Comparison of ENCODE assay signal across 37 cellular contexts in the genomic region with DNA sequence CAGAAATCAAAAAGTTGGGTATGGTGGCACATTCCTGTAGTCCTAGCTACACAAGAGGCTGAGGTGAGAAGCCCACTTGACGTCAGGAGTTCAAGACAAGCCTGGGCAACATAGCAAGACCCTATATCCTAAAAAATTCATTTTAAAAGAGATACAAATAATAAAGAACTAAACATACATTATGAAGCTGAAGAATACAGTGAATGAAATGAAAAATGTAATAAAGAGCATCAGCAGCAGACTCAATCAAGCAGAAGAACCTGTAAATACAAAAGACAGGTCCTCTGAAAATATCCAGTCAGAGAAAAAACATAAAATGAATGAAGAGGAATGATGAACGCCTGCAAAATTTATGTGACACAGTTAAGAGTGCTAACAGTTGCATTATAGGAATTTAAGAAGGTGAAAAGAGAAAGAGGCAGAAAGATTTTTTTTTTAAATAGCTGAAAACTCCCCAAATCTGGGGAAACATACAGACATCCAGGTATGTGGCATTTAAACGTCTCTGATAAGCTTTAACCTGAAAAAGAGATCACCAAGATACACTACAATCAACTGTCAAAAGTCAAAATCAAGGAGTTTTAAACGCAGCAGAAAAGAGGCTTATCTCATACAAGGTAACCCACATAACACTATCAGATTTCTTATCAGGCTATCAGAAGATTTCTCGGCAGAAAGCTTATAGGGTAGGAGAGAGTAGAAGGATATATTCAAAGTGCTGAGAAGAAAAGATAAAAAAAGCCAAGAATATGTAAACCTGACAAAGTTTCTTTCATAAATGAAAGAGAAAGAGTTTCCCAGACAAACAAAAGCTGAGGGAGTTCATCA.
"Had no signal": no experiment of that assay in that cellular context is flagged by ENCODE, and none has a peak within 500 bp of the region (broad histone marks: within the 10 kb centered on the region; RNA-seq: fewer than 3 reads in every experiment).

No MANE protein-coding gene starts in this region.

- H3K27me3 Mint-ChIP-seq: activated B cell treated with CpG ODN at 0.5 μM for 24 hours; activated naive CD4-positive, alpha-beta T cell treated with anti-CD3 and anti-CD28 coated beads, Interleukin-2, amount 10 ng/mL, durations not matched to agents 7 days and 5 days had no signal

- H3K4me3 Mint-ChIP-seq: activated B cell treated with CpG ODN at 0.5 μM for 24 hours; activated CD4-positive, alpha-beta memory T cell treated with anti-CD3 and anti-CD28 coated beads for 36 hours; activated CD4-positive, alpha-beta T cell treated with anti-CD3 and anti-CD28 coated beads, Interleukin-2, amount 10 ng/mL, durations not matched to agents 24 days and 14 days; activated CD8-positive, alpha-beta T cell treated with anti-CD3 and anti-CD28 coated beads for 36 hours; activated naive CD4-positive, alpha-beta T cell treated with anti-CD3 and anti-CD28 coated beads, Interleukin-2, amount 10 ng/mL, durations not matched to agents 7 days and 5 days; activated naive CD4-positive, alpha-beta T cell treated with anti-CD3 and anti-CD28 coated beads, Interleukin-2, amount 50 U/mL, for 24 hours; activated naive CD8-positive, alpha-beta T cell; activated T-cell treated with anti-CD3 and anti-CD28 coated beads, Interleukin-2, amount 50 U/mL, for 4 hours; activated T-cell treated with anti-CD3 and anti-CD28 coated beads, Interleukin-2, amount 50 U/mL, for 72 hours; brain; central memory CD8-positive, alpha-beta T cell; T-helper 1 cell treated with Interleukin-12 subunit alpha and Interleukin-12 subunit beta and Interleukin-4 antibody, amounts not matched to agents 30 μg/mL and 1 μg/mL, for 36 hours; T-helper 2 cell treated with Interferon-gamma antibody and Interleukin-4, amounts not matched to agents 5 μg/mL and 100 μg/mL, for 36 hours had no signal

- H3K4me1 ChIP-seq: adrenal gland had no signal

- H3K27me3 ChIP-seq: adrenal gland, cardiac muscle cell had no signal

- FAIRE-seq: astrocyte, bronchial epithelial cell, TTC549 had no signal

- H3K4me1 Mint-ChIP-seq: activated B cell treated with CpG ODN at 0.5 μM for 24 hours; activated naive CD4-positive, alpha-beta T cell treated with anti-CD3 and anti-CD28 coated beads, Interleukin-2, amount 10 ng/mL, durations not matched to agents 7 days and 5 days; activated naive CD4-positive, alpha-beta T cell treated with anti-CD3 and anti-CD28 coated beads, Interleukin-2, amount 50 U/mL, for 24 hours; central memory CD8-positive, alpha-beta T cell had no signal

- DNase-seq: activated B cell treated with CpG ODN at 0.5 μM for 24 hours; activated CD4-positive, alpha-beta memory T cell treated with anti-CD3 and anti-CD28 coated beads for 36 hours; activated CD4-positive, alpha-beta T cell treated with anti-CD3 and anti-CD28 coated beads for 4 hours; activated CD4-positive, alpha-beta T cell treated with anti-CD3 and anti-CD28 coated beads, Interleukin-2, amount 10 ng/mL, durations not matched to agents 24 days and 14 days; activated CD4-positive, alpha-beta T cell treated with anti-CD3 and anti-CD28 coated beads, Interleukin-2, amount 50 U/mL, for 1 hour; activated CD4-positive, alpha-beta T cell treated with anti-CD3 and anti-CD28 coated beads, Interleukin-2, amount 50 U/mL, for 4 hours; activated CD4-positive, CD25-positive, alpha-beta regulatory T cell treated with anti-CD3 and anti-CD28 coated beads, Interleukin-2, amount 50 U/mL, for 72 hours; activated CD8-positive, alpha-beta memory T cell treated with anti-CD3 and anti-CD28 coated beads, Interleukin-2, amount 50 U/mL, for 4 hours; activated CD8-positive, alpha-beta T cell treated with anti-CD3 and anti-CD28 coated beads for 36 hours; activated effector memory CD4-positive, alpha-beta T cell treated with Interleukin-2 at 50 U/mL for 16 hours; activated gamma-delta T cell; activated naive CD4-positive, alpha-beta T cell treated with anti-CD3 and anti-CD28 coated beads, Interleukin-2, amount 10 ng/mL, durations not matched to agents 7 days and 5 days; activated naive CD4-positive, alpha-beta T cell treated with Interleukin-2 at 50 U/mL for 16 hours; activated T-cell treated with anti-CD3 and anti-CD28 coated beads for 4 hours; activated T-cell treated with anti-CD3 and anti-CD28 coated beads, Interleukin-2, amount 50 U/mL, for 1 hour; activated T-cell treated with anti-CD3 and anti-CD28 coated beads, Interleukin-2, amount 50 U/mL, for 4 hours; activated T-cell treated with anti-CD3 and anti-CD28 coated beads, Interleukin-2, amount 50 U/mL, for 72 hours; adrenal gland; amniotic stem cell; aorta; caudate nucleus; cerebellar nuclear complex; T-helper 1 cell; T-helper 2 cell; T-helper 9 cell had no signal

- H3K36me3 Mint-ChIP-seq: activated naive CD4-positive, alpha-beta T cell treated with anti-CD3 and anti-CD28 coated beads, Interleukin-2, amount 10 ng/mL, durations not matched to agents 7 days and 5 days; activated naive CD8-positive, alpha-beta T cell had no signal

- H3K27ac ChIP-seq: adrenal gland, cardiac muscle cell, VCaP had no signal

- H3K36me3 ChIP-seq: adrenal gland, cardiac muscle cell had no signal

- ATAC-seq: activated CD8-positive, alpha-beta T cell treated with anti-CD3 and anti-CD28 coated beads for 36 hours; activated T-cell treated with anti-CD3 and anti-CD28 coated beads, Interleukin-2, amount 50 U/mL, for 4 hours; activated T-cell treated with anti-CD3 and anti-CD28 coated beads, Interleukin-2, amount 50 U/mL, for 72 hours had no signal

- H3K27ac Mint-ChIP-seq: activated B cell treated with CpG ODN at 0.5 μM for 24 hours; activated CD4-positive, alpha-beta memory T cell treated with anti-CD3 and anti-CD28 coated beads for 36 hours; activated CD4-positive, alpha-beta T cell treated with anti-CD3 and anti-CD28 coated beads, Interleukin-2, amount 10 ng/mL, durations not matched to agents 24 days and 14 days; activated CD8-positive, alpha-beta T cell treated with anti-CD3 and anti-CD28 coated beads for 36 hours; activated naive CD4-positive, alpha-beta T cell treated with anti-CD3 and anti-CD28 coated beads, Interleukin-2, amount 10 ng/mL, durations not matched to agents 7 days and 5 days; activated naive CD4-positive, alpha-beta T cell treated with anti-CD3 and anti-CD28 coated beads, Interleukin-2, amount 50 U/mL, for 24 hours; activated naive CD8-positive, alpha-beta T cell; activated T-cell treated with anti-CD3 and anti-CD28 coated beads, Interleukin-2, amount 50 U/mL, for 72 hours; activated T-helper 2 cell treated with anti-CD3 and anti-CD28 coated beads, Interferon-gamma antibody, Interleukin-2, Interleukin-4, amounts not matched to agents 10 μg/mL and 5 μg/mL and 100 μg/mL, durations not matched to agents 14 hours and 24 hours and 36 hours; brain; T-helper 1 cell treated with Interleukin-12 subunit alpha and Interleukin-12 subunit beta and Interleukin-4 antibody, amounts not matched to agents 30 μg/mL and 1 μg/mL, for 36 hours; T-helper 2 cell treated with Interferon-gamma antibody and Interleukin-4, amounts not matched to agents 5 μg/mL and 100 μg/mL, for 36 hours had no signal

- H3K9me3 ChIP-seq: adrenal gland had no signal

- H3K4me3 ChIP-seq: adrenal gland, cardiac muscle cell had no signal
